In the genomic region with DNA sequence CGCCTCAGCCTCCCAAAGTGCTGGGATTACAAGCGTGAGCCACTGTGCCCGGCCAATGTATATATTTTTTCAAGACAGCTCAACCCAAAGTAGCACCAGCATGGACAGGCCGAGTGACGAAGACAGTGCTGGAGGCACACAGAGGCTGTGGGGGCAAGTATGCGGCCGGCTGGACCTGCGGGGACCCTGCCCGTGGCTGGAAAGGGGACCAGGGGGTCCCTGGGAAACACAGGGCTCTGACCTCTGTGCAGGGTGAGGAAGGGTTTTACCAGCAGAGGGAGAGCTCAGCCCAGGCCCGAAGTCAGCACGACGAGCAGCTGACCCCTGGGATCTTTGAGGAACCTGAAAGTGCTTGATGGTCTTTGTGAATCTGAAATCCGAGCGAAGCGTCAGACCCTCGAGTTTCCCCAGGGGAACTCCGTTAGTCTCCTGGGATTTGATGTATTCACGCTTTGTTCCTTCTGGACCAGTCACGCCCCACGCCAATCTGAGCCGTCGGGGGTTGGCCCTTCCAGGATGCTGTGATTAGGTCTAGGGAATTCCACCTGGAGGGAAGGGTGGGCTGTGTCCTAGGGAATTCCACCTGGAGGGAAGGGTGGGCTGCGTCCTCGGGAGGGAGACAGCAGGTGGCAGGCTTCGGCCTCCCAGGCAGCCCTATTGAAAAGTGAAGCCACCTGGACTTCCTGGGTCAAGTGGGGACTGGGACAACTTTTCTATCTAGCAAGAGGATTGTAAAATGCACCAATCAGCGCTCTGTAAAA, we compare ENCODE assay signal across 20 cellular contexts.
"Had no signal": no experiment of that assay in that cellular context is flagged by ENCODE, and none has a peak within 500 bp of the region (broad histone marks: within the 10 kb centered on the region; RNA-seq: fewer than 3 reads in every experiment).

No MANE protein-coding gene starts in this region.

- H3K36me3 Mint-ChIP-seq: brain, memory B cell, natural killer cell had no signal

- H3K36me3 ChIP-seq: left lung, WERI-Rb-1 had no signal

- FAIRE-seq: kidney had no signal

- H3K27ac Mint-ChIP-seq: brain had no signal

- ATAC-seq: stimulated activated naive CD8-positive, alpha-beta T cell treated with anti-CD3 and anti-CD28 coated beads, Interleukin-15, Interleukin-2, amounts not matched to agents 100 U/mL and 50 U/mL, for 24 hours had no signal

- H3K27me3 ChIP-seq: left lung had no signal

- H3K27me3 Mint-ChIP-seq: activated CD4-positive, alpha-beta memory T cell treated with anti-CD3 and anti-CD28 coated beads, Interleukin-2, amount 10 ng/mL, durations not matched to agents 7 days and 5 days; activated naive CD8-positive, alpha-beta T cell treated with anti-CD3 and anti-CD28 coated beads, Interleukin-2, amount 10 ng/mL, durations not matched to agents 7 days and 5 days; memory B cell had no signal

- H3K9me3 Mint-ChIP-seq: activated CD4-positive, alpha-beta memory T cell treated with anti-CD3 and anti-CD28 coated beads, Interleukin-2, amount 10 ng/mL, durations not matched to agents 7 days and 5 days; activated naive CD8-positive, alpha-beta T cell treated with anti-CD3 and anti-CD28 coated beads, Interleukin-2, amount 10 ng/mL, durations not matched to agents 7 days and 5 days; activated T-cell treated with anti-CD3 and anti-CD28 coated beads, Interleukin-2, amount 50 U/mL, for 72 hours; memory B cell; natural killer cell had no signal

- H3K27ac ChIP-seq: left lung, WERI-Rb-1 had no signal

- H3K9me3 ChIP-seq: left lung had no signal

- DNase-seq: activated CD4-positive, alpha-beta memory T cell treated with anti-CD3 and anti-CD28 coated beads, Interleukin-2, amount 10 ng/mL, durations not matched to agents 7 days and 5 days; activated CD4-positive, alpha-beta T cell treated with anti-CD3 and anti-CD28 coated beads for 4 hours; activated gamma-delta T cell; activated naive CD8-positive, alpha-beta T cell treated with anti-CD3 and anti-CD28 coated beads, Interleukin-2, amount 10 ng/mL, durations not matched to agents 7 days and 5 days; activated T-cell treated with anti-CD3 and anti-CD28 coated beads, Interleukin-2, amount 50 U/mL, for 72 hours; central memory CD4-positive, alpha-beta T cell; cortex of kidney; effector CD4-positive, alpha-beta T cell; foreskin fibroblast; hippocampal formation; kidney; natural killer cell; retina; stimulated activated CD4-positive, alpha-beta T cell treated with anti-CD3 and anti-CD28 coated beads, Interleukin-2, amount 100 ng/mL, for 48 hours; stimulated activated naive CD8-positive, alpha-beta T cell treated with anti-CD3 and anti-CD28 coated beads, Interleukin-15, Interleukin-2, amounts not matched to agents 100 U/mL and 50 U/mL, for 24 hours; trophoblast cell; WERI-Rb-1 had no signal
